In genomic region chr1:12406218-12407021, GRCh38 we compare ENCODE assay signal across 10 cellular contexts.
DNase-seq lines count a peak whose midpoint lies in the region; ATAC-seq and TF ChIP-seq lines count a peak whose summit lies in the region.
"Had no signal": no experiment of that assay in that cellular context is flagged by ENCODE, and none has a peak within 500 bp of the region (broad histone marks: within the 10 kb centered on the region; RNA-seq: fewer than 3 reads in every experiment).

No MANE protein-coding gene starts in this region.

- H3K9ac ChIP-seq in neuronal stem cell (ENCODE audit: low read depth, low read length, poor library complexity): no peak overlapping the region

- peaks cover 2 to 36% of the 10 kb centered on the region in 2 donors for H3K36me3 ChIP-seq in neuronal stem cell (replicated peaks in 1 of 2; ENCODE audit: control insufficient read depth in 2 of 2, insufficient read depth in 2 of 2, low read length in 2 of 2)

- no peak overlapping the region for H3K14ac ChIP-seq in neuronal stem cell (ENCODE audit: low read length)

- H3K4me1 Mint-ChIP-seq in activated CD8-positive, alpha-beta T cell treated with anti-CD3 and anti-CD28 coated beads for 36 hours (ENCODE audit: low read depth): peaks cover 36% of the 10 kb centered on the region
- peaks cover 11% of the 10 kb centered on the region; the same call in 1 of the 2 replicates for H3K4me1 Mint-ChIP-seq in WTC11

- no peak overlapping the region for H2BK5ac ChIP-seq in neuronal stem cell (ENCODE audit: low read length)

- H3K9me3 ChIP-seq in neuronal stem cell (replicated peaks in 1 of 2; ENCODE audit: control insufficient read depth in 2 of 2, insufficient read depth in 1 of 2, low read depth in 1 of 2, low read length in 2 of 2): peaks cover 4 to 13% of the 10 kb centered on the region in 2 donors

- no peak overlapping the region for H2AK5ac ChIP-seq in neuronal stem cell (ENCODE audit: low read depth, low read length)

- ATAC-seq in activated CD8-positive, alpha-beta T cell treated with anti-CD3 and anti-CD28 coated beads for 36 hours: no peak
- no peak for ATAC-seq in WTC11
- no peak for ATAC-seq in HG02840 (IDR thresholded peaks at IDR 0.05; ENCODE audit: low FRiP score, unreplicated experiment)
- ATAC-seq in GM19397 (IDR thresholded peaks at IDR 0.05; ENCODE audit: unreplicated experiment): no peak
- no peak for ATAC-seq in GM21825 (IDR thresholded peaks at IDR 0.05; ENCODE audit: unreplicated experiment)

- H3K23ac ChIP-seq in neuronal stem cell (ENCODE audit: low read depth, low read length, poor library complexity): no peak overlapping the region

- no peak overlapping the region for H2BK120ac ChIP-seq in neuronal stem cell (ENCODE audit: low read depth, low read length)

- whole genome bisulfite sequencing in neuronal stem cell (ENCODE audit: extremely low coverage in 2 of 2, insufficient read length in 2 of 2, insufficient replicate concordance in 1 of 2), 2 donors: no CpG with 5 or more reads among the region's 8 CpGs

- no peaks in the 10 kb centered on the region for H3K79me1 ChIP-seq in neuronal stem cell (ENCODE audit: low read depth, low read length)

- H3K4me2 ChIP-seq in neuronal stem cell (ENCODE audit: insufficient read depth, low read length, poor library complexity, severe bottlenecking): no peak overlapping the region

- no peaks in the 10 kb centered on the region for H3K27me3 Mint-ChIP-seq in activated CD8-positive, alpha-beta T cell treated with anti-CD3 and anti-CD28 coated beads for 36 hours
- H3K27me3 Mint-ChIP-seq in WTC11 (ENCODE audit: low read depth): peaks cover 3% of the 10 kb centered on the region; the same call in 1 of the 2 replicates

- no peak overlapping the region for H3K18ac ChIP-seq in neuronal stem cell (ENCODE audit: low read length)

- no peak overlapping the region for H3K4me3 Mint-ChIP-seq in activated CD8-positive, alpha-beta T cell treated with anti-CD3 and anti-CD28 coated beads for 36 hours
- H3K4me3 Mint-ChIP-seq in WTC11: no peak overlapping the region

- CTCF ChIA-PET in activated CD8-positive, alpha-beta T cell treated with anti-CD3 and anti-CD28 coated beads for 36 hours (lab: Charles Lee): interaction anchor here (1.0 to 2.0 kb wide), 11 partner anchors 8 to 216 kb away, joined by 3 to 20 read pairs (median 5); partner anchors contain the start of gene DHRS3
- CTCF ChIA-PET in WTC11 (lab: Charles Lee): interaction anchor here (0.6 to 1.4 kb wide), 4 partner anchors 130 to 253 kb away, joined by 3 to 4 read pairs (median 3); no protein-coding TSS in a partner anchor

- DNase-seq in AG20443 (ENCODE audit: low spot score) (peak; percentile 51), fibroblast of villous mesenchyme (ENCODE audit: low read depth) (peak; percentile 70), neuronal stem cell (ENCODE audit: low spot score) (peak; percentile 46), WTC11 (ENCODE audit: low spot score) (no peak)
- DNase-seq in activated CD8-positive, alpha-beta T cell treated with anti-CD3 and anti-CD28 coated beads for 36 hours: no peak
- DNase-seq: activated gamma-delta T cell treated with Interleukin-2 at 50 U/mL for 16 hours; stimulated activated CD4-positive, alpha-beta T cell treated with anti-CD3 and anti-CD28 coated beads, Interleukin-12 subunit alpha, Interleukin-12 subunit beta, amount 100 ng/mL, for 4 hours had no signal

- intact Hi-C loops in activated CD8-positive, alpha-beta T cell treated with anti-CD3 and anti-CD28 coated beads for 36 hours (cut with micrococcal nuclease): no loop called here

- H3K27ac Mint-ChIP-seq in activated CD8-positive, alpha-beta T cell treated with anti-CD3 and anti-CD28 coated beads for 36 hours: peak overlapping the region; percentile 46
- H3K27ac Mint-ChIP-seq in WTC11: no peak overlapping the region

- H3K27me3 ChIP-seq in neuronal stem cell (ENCODE audit: control insufficient read depth in 3 of 3, insufficient read depth in 3 of 3, low read depth in 1 of 3, low read length in 3 of 3): peaks cover 0 to 2% (median 0%) of the 10 kb centered on the region in 3 experiments

- no peak overlapping the region for H3K4ac ChIP-seq in neuronal stem cell (ENCODE audit: low read length)

- no peak overlapping the region for H3K4me3 ChIP-seq in fibroblast of villous mesenchyme (ENCODE audit: low read depth, low read length)
- H3K4me3 ChIP-seq in neuronal stem cell (ENCODE audit: low read length in 2 of 2): no peak overlapping the region

- H4K91ac ChIP-seq in neuronal stem cell (ENCODE audit: low read depth, low read length, poor library complexity): no peak overlapping the region

- peaks cover 53% of the 10 kb centered on the region for H3K36me3 Mint-ChIP-seq in activated CD8-positive, alpha-beta T cell treated with anti-CD3 and anti-CD28 coated beads for 36 hours (ENCODE audit: low read depth)
- H3K36me3 Mint-ChIP-seq in WTC11: peaks cover 35% of the 10 kb centered on the region

- H3K4me1 ChIP-seq in neuronal stem cell (ENCODE audit: control insufficient read depth in 2 of 2, insufficient read depth in 1 of 2, low read depth in 1 of 2, low read length in 2 of 2): peaks cover 14 to 19% of the 10 kb centered on the region in 2 donors

- POLR2A ChIA-PET in activated CD8-positive, alpha-beta T cell treated with anti-CD3 and anti-CD28 coated beads for 36 hours (lab: Charles Lee): interaction anchor here (1.0 to 1.3 kb wide), 2 partner anchors 44 to 210 kb away, joined by 3 to 5 read pairs; no protein-coding TSS in a partner anchor
- POLR2A ChIA-PET in WTC11 (lab: Charles Lee): no interaction called here

- no peak for TF ChIP-seq CTCF in activated CD8-positive, alpha-beta T cell treated with anti-CD3 and anti-CD28 coated beads for 36 hours (IDR thresholded peaks at IDR 0.05)
- TF ChIP-seq CTCF in fibroblast of villous mesenchyme (IDR thresholded peaks at IDR 0.05; ENCODE audit: insufficient read depth, low read depth, low read length) (no peak), WTC11 (IDR thresholded peaks at IDR 0.05) (no peak)

- H3K9me3 Mint-ChIP-seq in activated CD8-positive, alpha-beta T cell treated with anti-CD3 and anti-CD28 coated beads for 36 hours: peaks cover 9% of the 10 kb centered on the region
- H3K9me3 Mint-ChIP-seq in WTC11: peaks cover 14% of the 10 kb centered on the region

- peak overlapping the region; percentile 69 for H3K27ac ChIP-seq in neuronal stem cell (replicated peaks; ENCODE audit: low read length)

- H2AFZ ChIP-seq in neuronal stem cell (ENCODE audit: low read length): peak overlapping the region; percentile 2

- no peak overlapping the region for H4K8ac ChIP-seq in neuronal stem cell (ENCODE audit: low read depth, low read length)

- H2BK15ac ChIP-seq in neuronal stem cell (ENCODE audit: low read length): no peak overlapping the region

- H2BK12ac ChIP-seq in neuronal stem cell (ENCODE audit: low read length): no peak overlapping the region

TF ChIP-seq in WTC11, 78 proteins besides CTCF, POLR2A, EP300 and RAD21 (continues in another document):
- TF ChIP-seq JAZF1 (CRISPR knock-in tag; IDR thresholded peaks at IDR 0.05) (no peak), FOXJ3 (CRISPR knock-in tag; IDR thresholded peaks at IDR 0.05; ENCODE audit: borderline replicate concordance) (no peak), MAX (CRISPR knock-in tag; IDR thresholded peaks at IDR 0.05) (no peak), E2F4 (CRISPR knock-in tag; IDR thresholded peaks at IDR 0.05; ENCODE audit: borderline replicate concordance, low read depth) (no peak), AFF4 (CRISPR knock-in tag; IDR thresholded peaks at IDR 0.05; ENCODE audit: borderline replicate concordance) (no peak)

Comparison
In these comparisons a context has a peak if more than half of its experiments do, and no peak if none do; other contexts are left out.
1. DNase-seq: peak in AG20443 (single experiment), fibroblast of villous mesenchyme (single experiment) and neuronal stem cell (single experiment); none in activated CD8-positive, alpha-beta T cell treated with anti-CD3 and anti-CD28 coated beads for 36 hours (single experiment) and WTC11 (single experiment).